Comparison of ENCODE assay signal across 8 cellular contexts in genomic region chr18:36419913-36420531, GRCh38.
DNase-seq lines count a peak whose midpoint lies in the region; ATAC-seq and TF ChIP-seq lines count a peak whose summit lies in the region.

No MANE protein-coding gene starts in this region.

- no peak overlapping the region for H3K4me3 ChIP-seq in A673 (ENCODE audit: low read depth, low read length, poor library complexity, severe bottlenecking)

- CTCF ChIA-PET in A673 (lab: Charles Lee) = interaction anchor here (0.6 kb wide), 1 partner anchor 135 kb away, joined by 3 read pairs; no protein-coding TSS in a partner anchor

- TF ChIP-seq CTCF in A673 (conservative IDR thresholded peaks at IDR 0.05; ENCODE audit: low read depth, low read length) = no peak

- DNase-seq in DMS53 treated with DMSO at 0.1 percent for 48 hours (lab: John Stamatoyannopoulos, UW; ENCODE audit: unreplicated experiment) (peak; percentile 90), NCI-H69 (lab: John Stamatoyannopoulos, UW) (peak; percentile 92), iPS-NIHi7 (ENCODE audit: extremely low spot score) (peak; percentile 21), A673 (ENCODE audit: low spot score) (no peak), NCI-H345 (lab: John Stamatoyannopoulos, UW) (no peak), mucosa of gallbladder (ENCODE audit: low spot score) (no peak), NCI-H1694 (lab: John Stamatoyannopoulos, UW) (no peak)

- no peaks in the 10 kb centered on the region for H3K36me3 ChIP-seq in A673 (ENCODE audit: insufficient read depth, low read length, poor library complexity, severe bottlenecking)

- H3K4me1 ChIP-seq in A673 (ENCODE audit: insufficient read depth, low read length, poor library complexity, severe bottlenecking) = no peaks in the 10 kb centered on the region

- BruUV-seq in A673 (replicated peaks; lab: Mats Ljungman, UMichigan) = no TSS peak

- POLR2A ChIA-PET in A673 (lab: Charles Lee; ENCODE audit: low non-redundant PET) = no interaction called here

- H3K27me3 ChIP-seq in A673 (replicated peaks; ENCODE audit: insufficient read depth, low read depth, low read length, poor library complexity) = peaks cover 40% of the 10 kb centered on the region

- intact Hi-C loops in A673 (cut with micrococcal nuclease; ENCODE audit: unreplicated experiment) = no loop called here

- H3K27ac ChIP-seq in A673 (ENCODE audit: low read depth, low read length, poor library complexity, severe bottlenecking) = no peak overlapping the region

- H3K9me3 ChIP-seq in A673 (ENCODE audit: low read depth, low read length, poor library complexity, severe bottlenecking) = no peaks in the 10 kb centered on the region

- peak; percentile 91 for ATAC-seq in GM19324 (IDR thresholded peaks at IDR 0.05; ENCODE audit: low FRiP score, unreplicated experiment)

Comparison
In these comparisons a context has a peak if more than half of its experiments do, and no peak if none do; other contexts are left out.
1. DNase-seq: peak in DMS53 treated with DMSO at 0.1 percent for 48 hours (single experiment), NCI-H69 (single experiment) and iPS-NIHi7 (single experiment); none in A673 (single experiment), NCI-H345 (single experiment), mucosa of gallbladder (single experiment) and NCI-H1694 (single experiment).